8 cellular contexts compared by ENCODE assay signal in genomic region chr19:23294141-23294540, GRCh38.
"Had no signal": no experiment of that assay in that cellular context is flagged by ENCODE, and none has a peak within 500 bp of the region (broad histone marks: within the 10 kb centered on the region; RNA-seq: fewer than 3 reads in every experiment).

No MANE protein-coding gene starts in this region.

- H3K4me1 Mint-ChIP-seq: IgD-negative memory B cell had no signal

- H3K27ac ChIP-seq: HL-60, KMS-11 had no signal

- ATAC-seq: HepG2, K562 had no signal

- DNase-seq: IMR-90, KBM-7, KG1 had no signal

- H3K27me3 Mint-ChIP-seq: IgD-negative memory B cell had no signal

- H3K27ac Mint-ChIP-seq: IgD-negative memory B cell had no signal

- H3K4me3 ChIP-seq: K562 had no signal

- H3K4me3 Mint-ChIP-seq: IgD-negative memory B cell had no signal
